1 cellular context compared by ENCODE assay signal in genomic region chr4:39446842-39447573, GRCh38.
TF ChIP-seq lines count a peak whose summit lies in the region.

No MANE protein-coding gene starts in this region.

TF ChIP-seq in WTC11, 78 proteins besides CTCF, POLR2A, EP300 and RAD21 (continued from another document and continues in another):
- peak; percentile 61; the same call in 1 of the 2 replicates for TF ChIP-seq AFF4 (CRISPR knock-in tag; IDR thresholded peaks at IDR 0.05; ENCODE audit: borderline replicate concordance)
- no peak for TF ChIP-seq ELF4 (CRISPR knock-in tag; IDR thresholded peaks at IDR 0.05; ENCODE audit: low read depth)
- no peak for TF ChIP-seq ZNF512 (CRISPR knock-in tag; IDR thresholded peaks at IDR 0.05; ENCODE audit: borderline replicate concordance)
- TF ChIP-seq ERG (CRISPR knock-in tag; IDR thresholded peaks at IDR 0.05): no peak
- peak; percentile 53; the same call in 1 of the 2 replicates for TF ChIP-seq CREB1 (CRISPR knock-in tag; IDR thresholded peaks at IDR 0.05)
- TF ChIP-seq GTF2I (CRISPR knock-in tag; conservative IDR thresholded peaks at IDR 0.05): no peak
- 0 out of 2 replicates have a peak, but pooled peaks have one; percentile 18 for TF ChIP-seq NFYB (CRISPR knock-in tag; conservative IDR thresholded peaks at IDR 0.05; ENCODE audit: low read depth)
- peak; percentile 79 for TF ChIP-seq RELA (CRISPR knock-in tag; IDR thresholded peaks at IDR 0.05; ENCODE audit: borderline replicate concordance)
- TF ChIP-seq NR2C2 (CRISPR knock-in tag; IDR thresholded peaks at IDR 0.05): 0 out of 2 replicates have a peak, but pooled peaks have one; percentile 39
- no peak; the same call in 1 of the 2 replicates for TF ChIP-seq ZBTB21 (CRISPR knock-in tag; IDR thresholded peaks at IDR 0.05; ENCODE audit: borderline replicate concordance)
- TF ChIP-seq SP1 (CRISPR knock-in tag; conservative IDR thresholded peaks at IDR 0.05): peak; percentile 55; the same call in 1 of the 2 replicates
- TF ChIP-seq KAT7 (CRISPR knock-in tag; IDR thresholded peaks at IDR 0.05; ENCODE audit: borderline replicate concordance): peak; percentile 96
- no peak for TF ChIP-seq ZNF232 (CRISPR knock-in tag; IDR thresholded peaks at IDR 0.05)
- TF ChIP-seq USF1 (CRISPR knock-in tag; IDR thresholded peaks at IDR 0.05): peak; percentile 34; the same call in 1 of the 2 replicates
- no peak for TF ChIP-seq GABPB1 (CRISPR knock-in tag; IDR thresholded peaks at IDR 0.05)
- TF ChIP-seq ESRRA (CRISPR knock-in tag; IDR thresholded peaks at IDR 0.05; ENCODE audit: borderline replicate concordance): peak; percentile 87
- TF ChIP-seq GRHL2 (CRISPR knock-in tag; IDR thresholded peaks at IDR 0.05; ENCODE audit: insufficient replicate concordance, severe bottlenecking): no peak
- TF ChIP-seq ETV6 (CRISPR knock-in tag; IDR thresholded peaks at IDR 0.05): no peak
- TF ChIP-seq ZNF671 (CRISPR knock-in tag; IDR thresholded peaks at IDR 0.05): no peak
- TF ChIP-seq ZNF423 (CRISPR knock-in tag; IDR thresholded peaks at IDR 0.05): no peak
- 0 out of 2 replicates have a peak, but pooled peaks have one; percentile 68 for TF ChIP-seq MLX (CRISPR knock-in tag; IDR thresholded peaks at IDR 0.05)
- no peak for TF ChIP-seq FOXJ3 (CRISPR knock-in tag; IDR thresholded peaks at IDR 0.05; ENCODE audit: borderline replicate concordance)
- no peak for TF ChIP-seq NFE2L1 (CRISPR knock-in tag; IDR thresholded peaks at IDR 0.05)
- peak; percentile 92 for TF ChIP-seq TEAD1 (CRISPR knock-in tag; IDR thresholded peaks at IDR 0.05)
- peak; percentile 73 for TF ChIP-seq E2F1 (CRISPR knock-in tag; IDR thresholded peaks at IDR 0.05)
- no peak for TF ChIP-seq TEAD4 (CRISPR knock-in tag; IDR thresholded peaks at IDR 0.05)
- no peak for TF ChIP-seq RORB (CRISPR knock-in tag; IDR thresholded peaks at IDR 0.05)
- no peak for TF ChIP-seq PREB (CRISPR knock-in tag; IDR thresholded peaks at IDR 0.05; ENCODE audit: borderline replicate concordance)
- TF ChIP-seq E2F5 (CRISPR knock-in tag; IDR thresholded peaks at IDR 0.05): peak; percentile 77; the same call in 1 of the 2 replicates
- 0 out of 2 replicates have a peak, but pooled peaks have one; percentile 70 for TF ChIP-seq ZNF416 (CRISPR knock-in tag; IDR thresholded peaks at IDR 0.05)
- no peak for TF ChIP-seq PRRX2 (CRISPR knock-in tag; IDR thresholded peaks at IDR 0.05)
- TF ChIP-seq ZNF263 (CRISPR knock-in tag; IDR thresholded peaks at IDR 0.05; ENCODE audit: low read depth): 0 out of 2 replicates have a peak, but pooled peaks have one; percentile 31
- TF ChIP-seq MAX (CRISPR knock-in tag; IDR thresholded peaks at IDR 0.05): peak; percentile 95
- TF ChIP-seq HMGXB4 (CRISPR knock-in tag; IDR thresholded peaks at IDR 0.05): peak; percentile 62; the same call in 1 of the 2 replicates
- peak; percentile 77; the same call in 1 of the 2 replicates for TF ChIP-seq CREM (CRISPR knock-in tag; IDR thresholded peaks at IDR 0.05)
- TF ChIP-seq NR3C1 (CRISPR knock-in tag; conservative IDR thresholded peaks at IDR 0.05; ENCODE audit: low read depth): 0 out of 2 replicates have a peak, but pooled peaks have one; percentile 32
- TF ChIP-seq FOXK1 (CRISPR knock-in tag; IDR thresholded peaks at IDR 0.05): peak; percentile 9; the same call in 1 of the 2 replicates
- no peak; the same call in 1 of the 2 replicates for TF ChIP-seq FOXP4 (CRISPR knock-in tag; IDR thresholded peaks at IDR 0.05)
- no peak for TF ChIP-seq EMX1 (CRISPR knock-in tag; IDR thresholded peaks at IDR 0.05)
- no peak for TF ChIP-seq NR1H2 (CRISPR knock-in tag; IDR thresholded peaks at IDR 0.05)
- no peak for TF ChIP-seq MYBL2 (CRISPR knock-in tag; IDR thresholded peaks at IDR 0.05)
- peak; percentile 67; the same call in 1 of the 2 replicates for TF ChIP-seq ZBTB43 (CRISPR knock-in tag; IDR thresholded peaks at IDR 0.05)
